11 cellular contexts compared by ENCODE assay signal in the genomic region with DNA sequence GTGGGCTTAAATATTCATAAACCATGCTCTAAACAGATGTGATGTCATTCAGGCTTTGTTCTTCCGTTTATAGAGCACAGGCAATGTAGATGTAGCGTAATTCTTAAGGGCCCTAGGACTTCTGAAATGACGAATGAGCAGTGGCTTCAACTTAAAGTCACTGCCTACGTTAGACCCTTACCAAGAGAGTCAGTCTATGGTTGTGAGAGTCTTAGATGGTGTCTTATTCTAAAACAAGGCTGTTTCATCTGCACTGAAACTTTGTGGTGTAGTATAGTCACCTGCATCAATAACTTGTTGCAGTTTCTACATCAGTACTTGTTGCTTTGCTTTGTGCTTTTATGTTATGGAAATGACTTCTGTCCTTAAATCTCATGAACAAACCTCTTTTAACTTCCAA. TPM values are rescaled to one million over a fixed set of nuclear protein-coding genes. Genes with fewer than 3 reads are reported as not detected.
DNase-seq lines count a peak whose midpoint lies in the region; ATAC-seq lines count a peak whose summit lies in the region.
"Had no signal": no experiment of that assay in that cellular context is flagged by ENCODE, and none has a peak within 500 bp of the region (broad histone marks: within the 10 kb centered on the region; RNA-seq: fewer than 3 reads in every experiment).

No MANE protein-coding gene starts in this region.

- no peak for DNase-seq in MG63
- DNase-seq in SK-N-DZ (ENCODE audit: low spot score) = no peak
- no peak for DNase-seq in amygdala (lab: John Stamatoyannopoulos, UW)
- no peak for DNase-seq in iPS-NIHi7 (ENCODE audit: extremely low spot score)
- DNase-seq: CD4-positive, CD25-positive, alpha-beta regulatory T cell; erythroblast; NCI-H1436 treated with DMSO at 0.1 percent for 48 hours had no signal

- peaks cover 12% of the 10 kb centered on the region for H3K36me3 ChIP-seq in MG63

- ATAC-seq in GM18511 (IDR thresholded peaks at IDR 0.05; ENCODE audit: unreplicated experiment) = peak; percentile 99
- ATAC-seq in GM19438 (IDR thresholded peaks at IDR 0.05; ENCODE audit: low read depth, unreplicated experiment) = peak; percentile 99
- ATAC-seq in HG02798 (IDR thresholded peaks at IDR 0.05; ENCODE audit: poor library complexity, unreplicated experiment) = peak; percentile 100
- peak; percentile 95 for ATAC-seq in HG03457 (IDR thresholded peaks at IDR 0.05; ENCODE audit: unreplicated experiment)

- no peaks in the 10 kb centered on the region for H3K9me3 ChIP-seq in MG63

- no peak overlapping the region for H3K4me3 ChIP-seq in MG63

- H3K27me3 ChIP-seq in MG63 = no peaks in the 10 kb centered on the region

RNA-seq across cellular contexts. Expression of a gene that starts 56.0 kb away (rescaled TPM):
- 14.3 and 24.6 TPM in 2 replicates for total RNA-seq in MG63 (2014; rRNA removed; shearing (Covaris generic); ENCODE audit: low replicate concordance)
- 47.6 and 52.6 TPM in 2 replicates for polyA plus RNA-seq in SK-N-DZ (2014; cell fraction: cytosol; rRNA removed)
- 23.4 and 27.9 TPM in 2 replicates for polyA plus RNA-seq in SK-N-DZ (2014; cell fraction: nucleus; rRNA removed)
